10 cellular contexts compared by ENCODE assay signal in the genomic region with DNA sequence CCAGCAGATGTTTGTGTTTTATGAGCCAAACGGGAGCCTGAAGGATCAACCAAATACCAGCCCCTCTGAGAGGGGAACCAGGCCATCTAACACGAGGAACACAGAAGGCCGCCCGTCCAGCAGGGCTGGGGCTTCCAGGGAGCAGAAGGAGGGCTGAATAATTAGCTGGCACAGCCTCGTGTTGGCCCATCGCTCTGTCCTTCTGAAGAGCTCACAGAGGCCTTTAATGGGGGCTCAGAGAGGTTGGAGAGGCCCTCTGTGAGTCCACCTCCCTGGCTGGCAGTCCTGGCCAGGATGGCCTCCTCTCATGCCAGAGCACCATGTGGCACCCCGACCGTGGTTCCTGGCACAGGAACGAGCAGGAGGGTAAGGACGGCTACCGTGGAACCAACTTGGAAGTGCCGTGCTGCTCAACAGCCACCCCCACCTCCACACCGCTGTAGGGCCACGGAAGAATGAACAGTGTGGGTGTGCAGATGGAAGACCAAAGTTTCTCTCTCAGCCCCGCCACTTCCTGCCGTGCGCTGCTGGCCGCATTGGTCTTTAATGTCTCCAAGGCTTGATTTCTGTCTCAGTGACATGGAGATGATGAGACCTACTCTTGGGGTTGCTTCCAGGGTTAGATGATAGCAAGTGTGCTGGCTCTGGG.
DNase-seq lines count a peak whose midpoint lies in the region; ATAC-seq, FAIRE-seq and TF ChIP-seq lines count a peak whose summit lies in the region.
"Had no signal": no experiment of that assay in that cellular context is flagged by ENCODE, and none has a peak within 500 bp of the region (broad histone marks: within the 10 kb centered on the region; RNA-seq: fewer than 3 reads in every experiment).

No MANE protein-coding gene starts in this region.

- no peak overlapping the region for H3K27ac Mint-ChIP-seq in activated CD4-positive, alpha-beta memory T cell treated with anti-CD3 and anti-CD28 coated beads for 36 hours

- no peak overlapping the region for H3K4me3 Mint-ChIP-seq in activated CD4-positive, alpha-beta memory T cell treated with anti-CD3 and anti-CD28 coated beads for 36 hours

- no peaks in the 10 kb centered on the region for H3K36me3 Mint-ChIP-seq in activated CD4-positive, alpha-beta memory T cell treated with anti-CD3 and anti-CD28 coated beads for 36 hours

- FAIRE-seq in frontal cortex (lab: Jason Lieb, UNC), result no peak
- FAIRE-seq: endometrium had no signal

- peaks cover 0 to 8% of the 10 kb centered on the region in 2 donors for H3K4me1 ChIP-seq in right atrium auricular region

- no peak overlapping the region for H3K4me3 ChIP-seq in right atrium auricular region

- DNase-seq in NCI-H1092 treated with DMSO at 0.1 percent for 48 hours (lab: John Stamatoyannopoulos, UW) (peak; percentile 12), NCI-H1092 (lab: John Stamatoyannopoulos, UW) (no peak), frontal cortex (ENCODE audit: low spot score in 2 of 2) (no peak), right atrium auricular region (ENCODE audit: low spot score) (no peak), NCI-H2196 (lab: John Stamatoyannopoulos, UW; ENCODE audit: unreplicated experiment) (no peak)
- DNase-seq in activated CD4-positive, alpha-beta memory T cell treated with anti-CD3 and anti-CD28 coated beads for 36 hours, result peak; percentile 70
- peak; percentile 30 for DNase-seq in stimulated activated CD4-positive, alpha-beta T cell treated with anti-CD3 and anti-CD28 coated beads, Interleukin-4, amount 100 ng/mL, for 24 hours

- CTCF ChIA-PET in activated CD4-positive, alpha-beta memory T cell treated with anti-CD3 and anti-CD28 coated beads for 36 hours (lab: Charles Lee), result no interaction called here

- no peak for TF ChIP-seq CTCF in right atrium auricular region (IDR thresholded peaks at IDR 0.05)

- POLR2A ChIA-PET in activated CD4-positive, alpha-beta memory T cell treated with anti-CD3 and anti-CD28 coated beads for 36 hours (lab: Charles Lee), result interaction anchor here (0.5 to 0.6 kb wide), 2 partner anchors 57 to 1111 kb away, joined by 3 read pairs; no protein-coding TSS in a partner anchor

- no peaks in the 10 kb centered on the region for H3K27me3 Mint-ChIP-seq in activated CD4-positive, alpha-beta memory T cell treated with anti-CD3 and anti-CD28 coated beads for 36 hours

- H3K4me1 Mint-ChIP-seq in activated CD4-positive, alpha-beta memory T cell treated with anti-CD3 and anti-CD28 coated beads for 36 hours (ENCODE audit: low read depth), result peaks cover 15% of the 10 kb centered on the region

- no peaks in the 10 kb centered on the region for H3K9me3 Mint-ChIP-seq in activated CD4-positive, alpha-beta memory T cell treated with anti-CD3 and anti-CD28 coated beads for 36 hours

- no peaks in the 10 kb centered on the region for H3K27me3 ChIP-seq in right atrium auricular region

- intact Hi-C loops in activated CD4-positive, alpha-beta memory T cell treated with anti-CD3 and anti-CD28 coated beads for 36 hours (cut with micrococcal nuclease), result no loop called here

- H3K36me3 ChIP-seq in right atrium auricular region, result no peaks in the 10 kb centered on the region

- H3K27ac ChIP-seq in right atrium auricular region, result no peak overlapping the region
- H3K27ac ChIP-seq: 22Rv1 had no signal

- ATAC-seq in HG02763 (IDR thresholded peaks at IDR 0.05; ENCODE audit: unreplicated experiment), result peak; percentile 92

- H3K9me3 ChIP-seq in right atrium auricular region, result no peaks in the 10 kb centered on the region

Comparison
In these comparisons a context has a peak if more than half of its experiments do, and no peak if none do; other contexts are left out.
1. DNase-seq: peak in NCI-H1092 treated with DMSO at 0.1 percent for 48 hours (single experiment), activated CD4-positive, alpha-beta memory T cell treated with anti-CD3 and anti-CD28 coated beads for 36 hours (single experiment) and stimulated activated CD4-positive, alpha-beta T cell treated with anti-CD3 and anti-CD28 coated beads, Interleukin-4, amount 100 ng/mL, for 24 hours (single experiment); none in NCI-H1092 (single experiment), frontal cortex (0 of 2), right atrium auricular region (single experiment) and NCI-H2196 (single experiment).